ENCODE assay signal across 1 cellular context in genomic region chr5:123091988-123092583, GRCh38.
TF ChIP-seq lines count a peak whose summit lies in the region.

No MANE protein-coding gene starts in this region.

TF ChIP-seq in H1, 55 proteins besides CTCF, POLR2A, EP300 and RAD21:
- TF ChIP-seq NANOG (IDR thresholded peaks at IDR 0.05; ENCODE audit: insufficient read depth, low read depth, low read length, poor library complexity, severe bottlenecking) (no peak), SP1 (IDR thresholded peaks at IDR 0.05; ENCODE audit: low read depth, low read length) (no peak), TCF12 (IDR thresholded peaks at IDR 0.05; ENCODE audit: low read depth, low read length) (no peak), CBX8 (IDR thresholded peaks at IDR 0.05; ENCODE audit: borderline replicate concordance, low read depth, low read length) (peak; percentile 70; the same call in 1 of the 2 replicates), NRF1 (IDR thresholded peaks at IDR 0.05; ENCODE audit: low read depth, low read length) (no peak), CEBPB (IDR thresholded peaks at IDR 0.05; ENCODE audit: low read depth, low read length) (no peak)
